In the genomic region with DNA sequence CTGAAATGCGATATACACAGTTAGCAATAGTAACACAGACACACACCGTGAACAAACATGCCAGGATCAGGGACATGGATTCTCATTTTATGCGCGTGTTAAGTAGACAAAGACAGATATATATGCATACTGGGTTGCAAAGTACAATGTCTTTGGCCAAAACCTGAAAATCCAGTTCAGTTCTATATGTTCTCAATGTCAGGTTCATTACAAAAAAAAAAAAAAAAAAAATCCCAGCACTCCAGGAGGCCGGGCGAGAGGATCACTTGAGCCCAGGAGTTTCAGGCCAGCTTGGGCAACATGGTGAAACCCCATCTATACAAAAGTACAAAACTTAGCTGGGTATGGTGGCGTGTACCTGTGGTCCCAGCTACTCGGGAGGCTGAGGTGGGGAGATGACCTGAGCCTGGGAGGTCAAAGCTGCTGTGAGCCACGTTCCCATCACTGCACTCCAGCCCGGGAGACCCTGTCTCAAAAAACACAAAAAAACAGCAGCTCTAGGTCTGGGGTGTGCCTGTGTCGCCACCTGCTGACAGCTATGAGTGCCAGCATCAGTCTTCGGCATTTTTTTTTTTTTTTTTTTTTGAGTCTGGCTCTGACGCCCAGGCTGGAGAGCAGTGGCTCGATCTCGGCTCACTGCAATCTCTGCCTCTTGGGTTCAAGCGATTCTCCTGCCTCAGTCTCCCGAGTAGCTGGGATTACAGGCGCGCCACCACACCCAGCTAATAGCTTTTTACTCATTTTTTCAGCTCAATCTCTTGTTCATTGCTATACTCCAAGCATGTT, we compare ENCODE assay signal across 1 cellular context.
TF ChIP-seq lines count a peak whose summit lies in the region.

No MANE protein-coding gene starts in this region.

TF ChIP-seq in HepG2, 621 proteins besides CTCF, POLR2A, EP300 and RAD21 (continued from another document and continues in another):
- TF ChIP-seq, protein P1, sequence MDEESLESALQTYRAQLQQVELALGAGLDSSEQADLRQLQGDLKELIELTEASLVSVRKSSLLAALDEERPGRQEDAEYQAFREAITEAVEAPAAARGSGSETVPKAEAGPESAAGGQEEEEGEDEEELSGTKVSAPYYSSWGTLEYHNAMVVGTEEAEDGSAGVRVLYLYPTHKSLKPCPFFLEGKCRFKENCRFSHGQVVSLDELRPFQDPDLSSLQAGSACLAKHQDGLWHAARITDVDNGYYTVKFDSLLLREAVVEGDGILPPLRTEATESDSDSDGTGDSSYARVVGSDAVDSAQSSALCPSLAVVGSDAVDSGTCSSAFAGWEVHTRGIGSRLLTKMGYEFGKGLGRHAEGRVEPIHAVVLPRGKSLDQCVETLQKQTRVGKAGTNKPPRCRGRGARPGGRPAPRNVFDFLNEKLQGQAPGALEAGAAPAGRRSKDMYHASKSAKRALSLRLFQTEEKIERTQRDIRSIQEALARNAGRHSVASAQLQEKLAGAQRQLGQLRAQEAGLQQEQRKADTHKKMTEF (CRISPR knock-in tag; IDR thresholded peaks at IDR 0.05), result peak; percentile 35; the same call in 1 of the 2 replicates
- TF ChIP-seq, protein P2, sequence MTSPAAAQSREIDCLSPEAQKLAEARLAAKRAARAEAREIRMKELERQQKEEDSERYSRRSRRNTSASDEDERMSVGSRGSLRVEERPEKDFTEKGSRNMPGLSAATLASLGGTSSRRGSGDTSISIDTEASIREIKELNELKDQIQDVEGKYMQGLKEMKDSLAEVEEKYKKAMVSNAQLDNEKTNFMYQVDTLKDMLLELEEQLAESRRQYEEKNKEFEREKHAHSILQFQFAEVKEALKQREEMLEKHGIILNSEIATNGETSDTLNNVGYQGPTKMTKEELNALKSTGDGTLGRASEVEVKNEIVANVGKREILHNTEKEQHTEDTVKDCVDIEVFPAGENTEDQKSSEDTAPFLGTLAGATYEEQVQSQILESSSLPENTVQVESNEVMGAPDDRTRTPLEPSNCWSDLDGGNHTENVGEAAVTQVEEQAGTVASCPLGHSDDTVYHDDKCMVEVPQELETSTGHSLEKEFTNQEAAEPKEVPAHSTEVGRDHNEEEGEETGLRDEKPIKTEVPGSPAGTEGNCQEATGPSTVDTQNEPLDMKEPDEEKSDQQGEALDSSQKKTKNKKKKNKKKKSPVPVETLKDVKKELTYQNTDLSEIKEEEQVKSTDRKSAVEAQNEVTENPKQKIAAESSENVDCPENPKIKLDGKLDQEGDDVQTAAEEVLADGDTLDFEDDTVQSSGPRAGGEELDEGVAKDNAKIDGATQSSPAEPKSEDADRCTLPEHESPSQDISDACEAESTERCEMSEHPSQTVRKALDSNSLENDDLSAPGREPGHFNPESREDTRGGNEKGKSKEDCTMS (CRISPR knock-in tag; conservative IDR thresholded peaks at IDR 0.05), result no peak
- no peak for TF ChIP-seq EHMT2 (IDR thresholded peaks at IDR 0.05; ENCODE audit: borderline replicate concordance, low read depth, low read length)
- TF ChIP-seq, protein P3, sequence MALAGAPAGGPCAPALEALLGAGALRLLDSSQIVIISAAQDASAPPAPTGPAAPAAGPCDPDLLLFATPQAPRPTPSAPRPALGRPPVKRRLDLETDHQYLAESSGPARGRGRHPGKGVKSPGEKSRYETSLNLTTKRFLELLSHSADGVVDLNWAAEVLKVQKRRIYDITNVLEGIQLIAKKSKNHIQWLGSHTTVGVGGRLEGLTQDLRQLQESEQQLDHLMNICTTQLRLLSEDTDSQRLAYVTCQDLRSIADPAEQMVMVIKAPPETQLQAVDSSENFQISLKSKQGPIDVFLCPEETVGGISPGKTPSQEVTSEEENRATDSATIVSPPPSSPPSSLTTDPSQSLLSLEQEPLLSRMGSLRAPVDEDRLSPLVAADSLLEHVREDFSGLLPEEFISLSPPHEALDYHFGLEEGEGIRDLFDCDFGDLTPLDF (CRISPR knock-in tag; IDR thresholded peaks at IDR 0.05), result no peak
- TF ChIP-seq PPARG (CRISPR knock-in tag; conservative IDR thresholded peaks at IDR 0.05), result no peak
- TF ChIP-seq, protein P4, sequence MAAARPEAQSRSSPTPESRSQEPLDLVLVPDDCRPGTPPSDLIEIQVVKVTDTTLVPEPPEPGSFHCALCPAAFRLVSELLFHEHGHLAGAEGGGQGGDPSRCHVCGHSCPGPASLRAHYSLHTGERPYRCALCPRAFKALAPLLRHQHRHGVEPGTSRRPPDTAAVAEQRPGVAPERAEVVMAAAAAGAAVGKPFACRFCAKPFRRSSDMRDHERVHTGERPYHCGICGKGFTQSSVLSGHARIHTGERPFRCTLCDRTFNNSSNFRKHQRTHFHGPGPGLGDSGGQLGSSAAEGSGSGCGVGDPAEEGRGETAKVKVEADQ (CRISPR knock-in tag; IDR thresholded peaks at IDR 0.05; ENCODE audit: borderline replicate concordance), result no peak
- TF ChIP-seq ZNF552 (CRISPR knock-in tag; IDR thresholded peaks at IDR 0.05; ENCODE audit: borderline replicate concordance), result no peak
- TF ChIP-seq FOSL1 (CRISPR knock-in tag; IDR thresholded peaks at IDR 0.05; ENCODE audit: borderline replicate concordance), result no peak; the same call in 1 of the 2 replicates
- TF ChIP-seq JARID2 (CRISPR knock-in tag; IDR thresholded peaks at IDR 0.05; ENCODE audit: insufficient replicate concordance), result peak; percentile 42
- TF ChIP-seq GABPB1 (CRISPR knock-in tag; IDR thresholded peaks at IDR 0.05), result no peak
- TF ChIP-seq KAT7 (CRISPR knock-in tag; IDR thresholded peaks at IDR 0.05; ENCODE audit: borderline replicate concordance), result no peak
- TF ChIP-seq HNRNPLL (IDR thresholded peaks at IDR 0.05; ENCODE audit: low read depth, low read length, poor library complexity, severe bottlenecking), result no peak
- no peak for TF ChIP-seq ZBTB21 (CRISPR knock-in tag; IDR thresholded peaks at IDR 0.05)
- TF ChIP-seq, protein P5, sequence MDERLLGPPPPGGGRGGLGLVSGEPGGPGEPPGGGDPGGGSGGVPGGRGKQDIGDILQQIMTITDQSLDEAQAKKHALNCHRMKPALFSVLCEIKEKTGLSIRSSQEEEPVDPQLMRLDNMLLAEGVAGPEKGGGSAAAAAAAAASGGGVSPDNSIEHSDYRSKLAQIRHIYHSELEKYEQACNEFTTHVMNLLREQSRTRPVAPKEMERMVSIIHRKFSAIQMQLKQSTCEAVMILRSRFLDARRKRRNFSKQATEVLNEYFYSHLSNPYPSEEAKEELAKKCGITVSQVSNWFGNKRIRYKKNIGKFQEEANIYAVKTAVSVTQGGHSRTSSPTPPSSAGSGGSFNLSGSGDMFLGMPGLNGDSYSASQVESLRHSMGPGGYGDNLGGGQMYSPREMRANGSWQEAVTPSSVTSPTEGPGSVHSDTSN (CRISPR knock-in tag; IDR thresholded peaks at IDR 0.05), result no peak
- TF ChIP-seq AGO1 (IDR thresholded peaks at IDR 0.05; ENCODE audit: low read depth, low read length, poor library complexity, severe bottlenecking), result no peak
- no peak for TF ChIP-seq STAT5B (CRISPR knock-in tag; IDR thresholded peaks at IDR 0.05)
- TF ChIP-seq KLF9 (CRISPR knock-in tag; IDR thresholded peaks at IDR 0.05; ENCODE audit: low read depth), result no peak
- TF ChIP-seq ARNT2 (CRISPR knock-in tag; IDR thresholded peaks at IDR 0.05; ENCODE audit: low read depth), result no peak
- no peak; the same call in 1 of the 2 replicates for TF ChIP-seq KDM2A (CRISPR knock-in tag; IDR thresholded peaks at IDR 0.05; ENCODE audit: borderline replicate concordance, low read depth)
- no peak for TF ChIP-seq NFRKB (IDR thresholded peaks at IDR 0.05)
- TF ChIP-seq ZNF572 (CRISPR knock-in tag; IDR thresholded peaks at IDR 0.05), result no peak
- TF ChIP-seq ZMYM3 (CRISPR knock-in tag; IDR thresholded peaks at IDR 0.05), result no peak
- TF ChIP-seq TOPORS (CRISPR knock-in tag; IDR thresholded peaks at IDR 0.05), result no peak
- TF ChIP-seq SCMH1 (CRISPR knock-in tag; IDR thresholded peaks at IDR 0.05; ENCODE audit: borderline replicate concordance), result no peak
- no peak for TF ChIP-seq DNMT3B (CRISPR knock-in tag; conservative IDR thresholded peaks at IDR 0.05)
- TF ChIP-seq, protein P6, sequence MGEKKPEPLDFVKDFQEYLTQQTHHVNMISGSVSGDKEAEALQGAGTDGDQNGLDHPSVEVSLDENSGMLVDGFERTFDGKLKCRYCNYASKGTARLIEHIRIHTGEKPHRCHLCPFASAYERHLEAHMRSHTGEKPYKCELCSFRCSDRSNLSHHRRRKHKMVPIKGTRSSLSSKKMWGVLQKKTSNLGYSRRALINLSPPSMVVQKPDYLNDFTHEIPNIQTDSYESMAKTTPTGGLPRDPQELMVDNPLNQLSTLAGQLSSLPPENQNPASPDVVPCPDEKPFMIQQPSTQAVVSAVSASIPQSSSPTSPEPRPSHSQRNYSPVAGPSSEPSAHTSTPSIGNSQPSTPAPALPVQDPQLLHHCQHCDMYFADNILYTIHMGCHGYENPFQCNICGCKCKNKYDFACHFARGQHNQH (CRISPR knock-in tag; IDR thresholded peaks at IDR 0.05), result no peak
- TF ChIP-seq ZNF547 (CRISPR knock-in tag; IDR thresholded peaks at IDR 0.05), result no peak
- 0 out of 2 replicates have a peak, but pooled peaks have one; percentile 21 for TF ChIP-seq FOXC1 (CRISPR knock-in tag; IDR thresholded peaks at IDR 0.05; ENCODE audit: borderline replicate concordance)
- no peak for TF ChIP-seq ZNF367 (CRISPR knock-in tag; IDR thresholded peaks at IDR 0.05; ENCODE audit: borderline replicate concordance)
- TF ChIP-seq PCBP1 (IDR thresholded peaks at IDR 0.05; ENCODE audit: borderline replicate concordance, low read depth, low read length), result no peak
- TF ChIP-seq SAFB2 (CRISPR knock-in tag; IDR thresholded peaks at IDR 0.05; ENCODE audit: borderline replicate concordance, low read depth), result no peak
- TF ChIP-seq, protein P7, sequence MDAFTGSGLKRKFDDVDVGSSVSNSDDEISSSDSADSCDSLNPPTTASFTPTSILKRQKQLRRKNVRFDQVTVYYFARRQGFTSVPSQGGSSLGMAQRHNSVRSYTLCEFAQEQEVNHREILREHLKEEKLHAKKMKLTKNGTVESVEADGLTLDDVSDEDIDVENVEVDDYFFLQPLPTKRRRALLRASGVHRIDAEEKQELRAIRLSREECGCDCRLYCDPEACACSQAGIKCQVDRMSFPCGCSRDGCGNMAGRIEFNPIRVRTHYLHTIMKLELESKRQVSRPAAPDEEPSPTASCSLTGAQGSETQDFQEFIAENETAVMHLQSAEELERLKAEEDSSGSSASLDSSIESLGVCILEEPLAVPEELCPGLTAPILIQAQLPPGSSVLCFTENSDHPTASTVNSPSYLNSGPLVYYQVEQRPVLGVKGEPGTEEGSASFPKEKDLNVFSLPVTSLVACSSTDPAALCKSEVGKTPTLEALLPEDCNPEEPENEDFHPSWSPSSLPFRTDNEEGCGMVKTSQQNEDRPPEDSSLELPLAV (CRISPR knock-in tag; conservative IDR thresholded peaks at IDR 0.05; ENCODE audit: low read depth), result no peak
- TF ChIP-seq PRMT3 (CRISPR knock-in tag; IDR thresholded peaks at IDR 0.05; ENCODE audit: borderline replicate concordance, low read depth), result no peak
- TF ChIP-seq ZNF878 (CRISPR knock-in tag; IDR thresholded peaks at IDR 0.05), result no peak
- no peak for TF ChIP-seq KDM1A (CRISPR knock-in tag; IDR thresholded peaks at IDR 0.05)
- TF ChIP-seq KAT8 (CRISPR knock-in tag; IDR thresholded peaks at IDR 0.05), result no peak
- TF ChIP-seq, protein P8, sequence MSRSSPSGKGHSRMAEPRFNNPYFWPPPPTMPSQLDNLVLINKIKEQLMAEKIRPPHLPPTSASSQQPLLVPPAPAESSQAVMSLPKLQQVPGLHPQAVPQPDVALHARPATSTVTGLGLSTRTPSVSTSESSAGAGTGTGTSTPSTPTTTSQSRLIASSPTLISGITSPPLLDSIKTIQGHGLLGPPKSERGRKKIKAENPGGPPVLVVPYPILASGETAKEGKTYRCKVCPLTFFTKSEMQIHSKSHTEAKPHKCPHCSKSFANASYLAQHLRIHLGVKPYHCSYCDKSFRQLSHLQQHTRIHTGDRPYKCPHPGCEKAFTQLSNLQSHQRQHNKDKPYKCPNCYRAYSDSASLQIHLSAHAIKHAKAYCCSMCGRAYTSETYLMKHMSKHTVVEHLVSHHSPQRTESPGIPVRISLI (CRISPR knock-in tag; IDR thresholded peaks at IDR 0.05; ENCODE audit: borderline replicate concordance), result peak; percentile 99
- TF ChIP-seq, protein P9, sequence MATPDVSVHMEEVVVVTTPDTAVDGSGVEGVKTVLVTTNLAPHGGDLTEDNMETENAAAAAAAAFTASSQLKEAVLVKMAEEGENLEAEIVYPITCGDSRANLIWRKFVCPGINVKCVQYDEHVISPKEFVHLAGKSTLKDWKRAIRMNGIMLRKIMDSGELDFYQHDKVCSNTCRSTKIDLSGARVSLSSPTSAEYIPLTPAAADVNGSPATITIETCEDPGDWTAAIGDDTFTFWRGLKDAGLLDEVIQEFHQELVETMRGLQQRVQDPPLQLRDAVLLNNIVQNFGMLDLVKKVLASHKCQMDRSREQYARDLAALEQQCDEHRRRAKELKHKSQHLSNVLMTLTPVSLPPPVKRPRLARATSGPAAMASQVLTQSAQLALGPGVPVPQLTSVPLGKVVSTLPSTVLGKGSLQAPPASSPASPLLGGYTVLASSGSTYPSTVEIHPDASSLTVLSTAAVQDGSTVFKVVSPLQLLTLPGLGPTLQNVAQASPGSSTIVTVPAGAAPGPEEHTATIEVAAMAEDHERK (CRISPR knock-in tag; IDR thresholded peaks at IDR 0.05; ENCODE audit: low read depth), result no peak
- no peak for TF ChIP-seq ZNF326 (CRISPR knock-in tag; IDR thresholded peaks at IDR 0.05; ENCODE audit: borderline replicate concordance)
- TF ChIP-seq MXD4 (CRISPR knock-in tag; IDR thresholded peaks at IDR 0.05), result no peak
- TF ChIP-seq BHLHE40 (IDR thresholded peaks at IDR 0.05; ENCODE audit: low read length), result no peak
- no peak for TF ChIP-seq ZBTB42 (CRISPR knock-in tag; IDR thresholded peaks at IDR 0.05)
- no peak for TF ChIP-seq TOE1 (CRISPR knock-in tag; IDR thresholded peaks at IDR 0.05)
